1 cellular context compared by ENCODE assay signal in genomic region chr3:123698813-123699212, GRCh38.
TF ChIP-seq lines count a peak whose summit lies in the region.

No MANE protein-coding gene starts in this region.

TF ChIP-seq in IMR-90, 13 proteins besides CTCF, POLR2A, EP300 and RAD21 (continued from another document):
- TF ChIP-seq, protein P1, sequence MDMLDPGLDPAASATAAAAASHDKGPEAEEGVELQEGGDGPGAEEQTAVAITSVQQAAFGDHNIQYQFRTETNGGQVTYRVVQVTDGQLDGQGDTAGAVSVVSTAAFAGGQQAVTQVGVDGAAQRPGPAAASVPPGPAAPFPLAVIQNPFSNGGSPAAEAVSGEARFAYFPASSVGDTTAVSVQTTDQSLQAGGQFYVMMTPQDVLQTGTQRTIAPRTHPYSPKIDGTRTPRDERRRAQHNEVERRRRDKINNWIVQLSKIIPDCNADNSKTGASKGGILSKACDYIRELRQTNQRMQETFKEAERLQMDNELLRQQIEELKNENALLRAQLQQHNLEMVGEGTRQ (IDR thresholded peaks at IDR 0.05; ENCODE audit: low read depth, low read length): no peak
- TF ChIP-seq SMC3 (IDR thresholded peaks at IDR 0.05; ENCODE audit: low read depth, low read length) (no peak), MXI1 (IDR thresholded peaks at IDR 0.05; ENCODE audit: borderline replicate concordance, low read depth, low read length) (no peak), CEBPB (IDR thresholded peaks at IDR 0.05; ENCODE audit: low read depth, low read length) (no peak), NFE2L2 (IDR thresholded peaks at IDR 0.05; ENCODE audit: low read depth, low read length) (no peak), MAZ (IDR thresholded peaks at IDR 0.05; ENCODE audit: borderline replicate concordance, low read depth, low read length) (no peak)
